In the genomic region with DNA sequence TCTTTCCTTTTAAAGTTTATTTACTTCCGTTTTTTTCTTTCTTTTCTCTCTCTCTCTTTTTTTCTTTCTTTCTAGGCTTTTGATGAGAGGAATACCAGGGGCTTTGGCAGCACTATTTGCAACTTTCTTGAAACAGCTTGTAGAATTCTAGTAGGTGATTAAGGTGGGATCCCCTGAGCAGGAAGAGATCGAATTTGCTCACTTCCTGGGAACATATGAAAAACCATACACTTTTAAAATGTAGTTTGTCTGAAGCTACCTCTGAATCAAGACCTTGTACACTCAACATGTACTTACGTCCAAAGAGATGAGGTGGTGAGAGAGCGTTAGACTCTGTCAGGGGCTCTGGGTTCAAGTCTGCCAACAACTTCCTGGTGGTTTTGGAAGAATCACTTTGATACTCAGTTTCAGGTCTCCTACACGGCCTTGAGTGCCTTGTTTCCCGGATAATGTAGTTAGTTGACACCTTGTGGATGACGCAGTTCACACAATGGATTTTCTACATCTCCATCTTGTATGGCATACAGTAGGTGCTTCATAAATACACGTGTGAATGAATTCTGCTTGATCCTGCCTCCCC, we compare ENCODE assay signal across 17 cellular contexts.
A peak's percentile ranks its signal among the peaks of the same experiment; 100 is the strongest.
DNase-seq lines count a peak whose midpoint lies in the region; ATAC-seq and TF ChIP-seq lines count a peak whose summit lies in the region.
"Had no signal": no experiment of that assay in that cellular context is flagged by ENCODE, and none has a peak within 500 bp of the region (broad histone marks: within the 10 kb centered on the region; RNA-seq: fewer than 3 reads in every experiment).

No MANE protein-coding gene starts in this region.

- peaks cover 3% of the 10 kb centered on the region for H3K27me3 Mint-ChIP-seq in GM23338 (ENCODE audit: insufficient read depth, low read depth, poor library complexity)
- H3K27me3 Mint-ChIP-seq in neural progenitor cell (ENCODE audit: insufficient read depth, low read depth): peaks cover 9% of the 10 kb centered on the region
- H3K27me3 Mint-ChIP-seq: B cell; CD4-positive, CD25-positive, alpha-beta regulatory T cell; CD8-positive, alpha-beta memory T cell had no signal

- ATAC-seq in GM23338: no peak
- ATAC-seq: HCT116 had no signal

- H3K27ac Mint-ChIP-seq in GM23338 (no peak overlapping the region), neural progenitor cell (peak overlapping the region; percentile 52)
- H3K27ac Mint-ChIP-seq: B cell, HFFc6 had no signal

- H3K4me3 ChIP-seq in GM23338: no peak overlapping the region
- H3K4me3 ChIP-seq in neural progenitor cell: no peak overlapping the region
- no peak overlapping the region for H3K4me3 ChIP-seq in coronary artery
- H3K4me3 ChIP-seq: GM23248 had no signal

- H3K4me1 ChIP-seq in GM23338 (ENCODE audit: insufficient read depth) (peaks cover 27% of the 10 kb centered on the region), neural progenitor cell (peaks cover 42% of the 10 kb centered on the region)

- H2AFZ ChIP-seq in GM23338 (peak overlapping the region; percentile 53), neural progenitor cell (replicated peaks) (no peak overlapping the region)
- H2AFZ ChIP-seq: GM23248 had no signal

- H3K4me3 Mint-ChIP-seq in GM23338: no peak overlapping the region
- H3K4me3 Mint-ChIP-seq in neural progenitor cell: no peak overlapping the region
- H3K4me3 Mint-ChIP-seq: B cell; CD8-positive, alpha-beta memory T cell; HFFc6 had no signal

- H3K9ac ChIP-seq in neural progenitor cell: no peak overlapping the region
- H3K9ac ChIP-seq: GM23248 had no signal

- H3K9me2 ChIP-seq in GM23338 (ENCODE audit: insufficient read depth): no peaks in the 10 kb centered on the region

- no peaks in the 10 kb centered on the region for H3K36me3 Mint-ChIP-seq in GM23338 (ENCODE audit: low read depth)
- H3K36me3 Mint-ChIP-seq in neural progenitor cell: peaks cover 4% of the 10 kb centered on the region
- H3K36me3 Mint-ChIP-seq: CD4-positive, CD25-positive, alpha-beta regulatory T cell; CD8-positive, alpha-beta memory T cell had no signal

- H3K4me2 ChIP-seq in GM23338: no peak overlapping the region
- H3K4me2 ChIP-seq in neural progenitor cell: no peak overlapping the region

- no peak for DNase-seq in GM23338 (ENCODE audit: low spot score)
- DNase-seq in ecto neural progenitor cell (ENCODE audit: low spot score): peak; percentile 20
- no peak for DNase-seq in neural progenitor cell (ENCODE audit: low spot score)
- no peak for DNase-seq in NCI-H128 (lab: John Stamatoyannopoulos, UW; ENCODE audit: unreplicated experiment)
- DNase-seq in coronary artery (ENCODE audit: low spot score): no peak
- no peak for DNase-seq in NCI-H510A (lab: John Stamatoyannopoulos, UW)
- DNase-seq: C1 segment of cervical spinal cord; CD4-positive, CD25-positive, alpha-beta regulatory T cell; CD8-positive, alpha-beta memory T cell; COR-L47; DMS 273 treated with DMSO at 0.1 percent for 48 hours; DMS53; GM23248; HFFc6; IMR-90 had no signal

- H3K79me2 ChIP-seq in GM23338 (replicated peaks; ENCODE audit: insufficient read depth) (no peaks in the 10 kb centered on the region), neural progenitor cell (ENCODE audit: low read depth) (no peaks in the 10 kb centered on the region)

- H4K20me1 ChIP-seq in GM23338 (replicated peaks; ENCODE audit: insufficient read depth) (no peaks in the 10 kb centered on the region), neural progenitor cell (ENCODE audit: low read depth) (peaks cover 30% of the 10 kb centered on the region)

- H3K36me3 ChIP-seq in GM23338 (ENCODE audit: insufficient read depth) (no peaks in the 10 kb centered on the region), neural progenitor cell (no peaks in the 10 kb centered on the region)

- H3F3A ChIP-seq in GM23338 (replicated peaks; ENCODE audit: low read depth): peaks cover 3% of the 10 kb centered on the region; the same call in 1 of the 2 replicates
- peaks cover 50% of the 10 kb centered on the region for H3F3A ChIP-seq in neural progenitor cell (ENCODE audit: low read depth)

- H3K27ac ChIP-seq in GM23338 (ENCODE audit: low read depth) (no peak overlapping the region), neural progenitor cell (peak overlapping the region; percentile 61), coronary artery (no peak overlapping the region)
- H3K27ac ChIP-seq: GM23248 had no signal

- H3K9me3 ChIP-seq in neural progenitor cell (ENCODE audit: low read depth): no peaks in the 10 kb centered on the region

- H3K27me3 ChIP-seq in GM23338 (ENCODE audit: insufficient read depth) (no peaks in the 10 kb centered on the region), neural progenitor cell (no peaks in the 10 kb centered on the region)

- H3K9me3 Mint-ChIP-seq in GM23338 (no peaks in the 10 kb centered on the region), neural progenitor cell (peaks cover 5% of the 10 kb centered on the region)

- peaks cover 25% of the 10 kb centered on the region for H3K4me1 Mint-ChIP-seq in GM23338
- peaks cover 57% of the 10 kb centered on the region for H3K4me1 Mint-ChIP-seq in neural progenitor cell
- H3K4me1 Mint-ChIP-seq: B cell; CD8-positive, alpha-beta memory T cell had no signal

- TF ChIP-seq CTCF in GM23338 (conservative IDR thresholded peaks at IDR 0.05; ENCODE audit: low read depth in 2 of 2): no peak
- TF ChIP-seq CTCF in neural progenitor cell (IDR thresholded peaks at IDR 0.05): no peak
- no peak for TF ChIP-seq CTCF in coronary artery (IDR thresholded peaks at IDR 0.05)

TF ChIP-seq in GM23338, 12 proteins besides CTCF, POLR2A, EP300 and RAD21 (continues in another document):
- TF ChIP-seq, protein P1, sequence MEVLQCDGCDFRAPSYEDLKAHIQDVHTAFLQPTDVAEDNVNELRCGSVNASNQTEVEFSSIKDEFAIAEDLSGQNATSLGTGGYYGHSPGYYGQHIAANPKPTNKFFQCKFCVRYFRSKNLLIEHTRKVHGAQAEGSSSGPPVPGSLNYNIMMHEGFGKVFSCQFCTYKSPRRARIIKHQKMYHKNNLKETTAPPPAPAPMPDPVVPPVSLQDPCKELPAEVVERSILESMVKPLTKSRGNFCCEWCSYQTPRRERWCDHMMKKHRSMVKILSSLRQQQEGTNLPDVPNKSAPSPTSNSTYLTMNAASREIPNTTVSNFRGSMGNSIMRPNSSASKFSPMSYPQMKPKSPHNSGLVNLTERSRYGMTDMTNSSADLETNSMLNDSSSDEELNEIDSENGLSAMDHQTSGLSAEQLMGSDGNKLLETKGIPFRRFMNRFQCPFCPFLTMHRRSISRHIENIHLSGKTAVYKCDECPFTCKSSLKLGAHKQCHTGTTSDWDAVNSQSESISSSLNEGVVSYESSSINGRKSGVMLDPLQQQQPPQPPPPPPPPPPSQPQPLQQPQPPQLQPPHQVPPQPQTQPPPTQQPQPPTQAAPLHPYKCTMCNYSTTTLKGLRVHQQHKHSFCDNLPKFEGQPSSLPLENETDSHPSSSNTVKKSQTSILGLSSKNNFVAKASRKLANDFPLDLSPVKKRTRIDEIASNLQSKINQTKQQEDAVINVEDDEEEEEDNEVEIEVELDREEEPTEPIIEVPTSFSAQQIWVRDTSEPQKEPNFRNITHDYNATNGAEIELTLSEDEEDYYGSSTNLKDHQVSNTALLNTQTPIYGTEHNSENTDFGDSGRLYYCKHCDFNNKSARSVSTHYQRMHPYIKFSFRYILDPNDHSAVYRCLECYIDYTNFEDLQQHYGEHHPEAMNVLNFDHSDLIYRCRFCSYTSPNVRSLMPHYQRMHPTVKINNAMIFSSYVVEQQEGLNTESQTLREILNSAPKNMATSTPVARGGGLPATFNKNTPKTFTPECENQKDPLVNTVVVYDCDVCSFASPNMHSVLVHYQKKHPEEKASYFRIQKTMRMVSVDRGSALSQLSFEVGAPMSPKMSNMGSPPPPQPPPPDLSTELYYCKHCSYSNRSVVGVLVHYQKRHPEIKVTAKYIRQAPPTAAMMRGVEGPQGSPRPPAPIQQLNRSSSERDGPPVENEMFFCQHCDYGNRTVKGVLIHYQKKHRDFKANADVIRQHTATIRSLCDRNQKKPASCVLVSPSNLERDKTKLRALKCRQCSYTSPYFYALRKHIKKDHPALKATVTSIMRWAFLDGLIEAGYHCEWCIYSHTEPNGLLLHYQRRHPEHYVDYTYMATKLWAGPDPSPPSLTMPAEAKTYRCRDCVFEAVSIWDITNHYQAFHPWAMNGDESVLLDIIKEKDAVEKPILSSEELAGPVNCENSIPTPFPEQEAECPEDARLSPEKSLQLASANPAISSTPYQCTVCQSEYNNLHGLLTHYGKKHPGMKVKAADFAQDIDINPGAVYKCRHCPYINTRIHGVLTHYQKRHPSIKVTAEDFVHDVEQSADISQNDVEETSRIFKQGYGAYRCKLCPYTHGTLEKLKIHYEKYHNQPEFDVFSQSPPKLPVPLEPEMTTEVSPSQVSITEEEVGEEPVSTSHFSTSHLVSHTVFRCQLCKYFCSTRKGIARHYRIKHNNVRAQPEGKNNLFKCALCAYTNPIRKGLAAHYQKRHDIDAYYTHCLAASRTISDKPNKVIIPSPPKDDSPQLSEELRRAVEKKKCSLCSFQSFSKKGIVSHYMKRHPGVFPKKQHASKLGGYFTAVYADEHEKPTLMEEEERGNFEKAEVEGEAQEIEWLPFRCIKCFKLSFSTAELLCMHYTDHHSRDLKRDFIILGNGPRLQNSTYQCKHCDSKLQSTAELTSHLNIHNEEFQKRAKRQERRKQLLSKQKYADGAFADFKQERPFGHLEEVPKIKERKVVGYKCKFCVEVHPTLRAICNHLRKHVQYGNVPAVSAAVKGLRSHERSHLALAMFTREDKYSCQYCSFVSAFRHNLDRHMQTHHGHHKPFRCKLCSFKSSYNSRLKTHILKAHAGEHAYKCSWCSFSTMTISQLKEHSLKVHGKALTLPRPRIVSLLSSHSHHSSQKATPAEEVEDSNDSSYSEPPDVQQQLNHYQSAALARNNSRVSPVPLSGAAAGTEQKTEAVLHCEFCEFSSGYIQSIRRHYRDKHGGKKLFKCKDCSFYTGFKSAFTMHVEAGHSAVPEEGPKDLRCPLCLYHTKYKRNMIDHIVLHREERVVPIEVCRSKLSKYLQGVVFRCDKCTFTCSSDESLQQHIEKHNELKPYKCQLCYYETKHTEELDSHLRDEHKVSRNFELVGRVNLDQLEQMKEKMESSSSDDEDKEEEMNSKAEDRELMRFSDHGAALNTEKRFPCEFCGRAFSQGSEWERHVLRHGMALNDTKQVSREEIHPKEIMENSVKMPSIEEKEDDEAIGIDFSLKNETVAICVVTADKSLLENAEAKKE (CRISPR knock-in tag; IDR thresholded peaks at IDR 0.05): no peak
- TF ChIP-seq NANOG (IDR thresholded peaks at IDR 0.05; ENCODE audit: borderline replicate concordance): no peak
- no peak for TF ChIP-seq ZNF114 (CRISPR knock-in tag; IDR thresholded peaks at IDR 0.05)
- TF ChIP-seq, protein P2, sequence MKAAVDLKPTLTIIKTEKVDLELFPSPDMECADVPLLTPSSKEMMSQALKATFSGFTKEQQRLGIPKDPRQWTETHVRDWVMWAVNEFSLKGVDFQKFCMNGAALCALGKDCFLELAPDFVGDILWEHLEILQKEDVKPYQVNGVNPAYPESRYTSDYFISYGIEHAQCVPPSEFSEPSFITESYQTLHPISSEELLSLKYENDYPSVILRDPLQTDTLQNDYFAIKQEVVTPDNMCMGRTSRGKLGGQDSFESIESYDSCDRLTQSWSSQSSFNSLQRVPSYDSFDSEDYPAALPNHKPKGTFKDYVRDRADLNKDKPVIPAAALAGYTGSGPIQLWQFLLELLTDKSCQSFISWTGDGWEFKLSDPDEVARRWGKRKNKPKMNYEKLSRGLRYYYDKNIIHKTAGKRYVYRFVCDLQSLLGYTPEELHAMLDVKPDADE (IDR thresholded peaks at IDR 0.05): no peak
